ENCODE assay signal across 8 cellular contexts in genomic region chr2:187138240-187138639, GRCh38.
A peak's percentile ranks its signal among the peaks of the same experiment; 100 is the strongest.
DNase-seq lines count a peak whose midpoint lies in the region; ATAC-seq and TF ChIP-seq lines count a peak whose summit lies in the region.

No MANE protein-coding gene starts in this region.

- TF ChIP-seq CTCF in HFF-Myc (IDR thresholded peaks at IDR 0.05; ENCODE audit: low read depth, low read length, missing control alignments) (peak; percentile 58), RWPE2 (IDR thresholded peaks at IDR 0.05; ENCODE audit: poor library complexity, severe bottlenecking) (peak; percentile 54), cardiac muscle cell (IDR thresholded peaks at IDR 0.05; ENCODE audit: low read depth, low read length) (peak; percentile 78), upper lobe of right lung (IDR thresholded peaks at IDR 0.05) (peak; percentile 50)

- peak; percentile 35 for DNase-seq in DMS53 treated with DMSO at 0.1 percent for 48 hours (lab: John Stamatoyannopoulos, UW; ENCODE audit: unreplicated experiment)
- DNase-seq in HFF-Myc (ENCODE audit: extremely low read depth, low read depth), result peak; percentile 2
- DNase-seq in RWPE2 (ENCODE audit: low spot score), result no peak
- peak; percentile 41 to 68 for DNase-seq in cardiac muscle cell (ENCODE audit: low read depth in 1 of 2, low spot score in 1 of 2)
- no peak for DNase-seq in upper lobe of right lung
- DNase-seq in pons (ENCODE audit: low spot score), result no peak

- H3K4me3 ChIP-seq in HFF-Myc (replicated peaks; ENCODE audit: low read depth, low read length), result no peak overlapping the region
- no peak overlapping the region for H3K4me3 ChIP-seq in RWPE2 (ENCODE audit: severe bottlenecking)
- H3K4me3 ChIP-seq in cardiac muscle cell, result no peak overlapping the region
- no peak overlapping the region for H3K4me3 ChIP-seq in upper lobe of right lung

- H3K27ac ChIP-seq in RWPE2 (ENCODE audit: poor library complexity, severe bottlenecking), result no peak overlapping the region
- H3K27ac ChIP-seq in cardiac muscle cell, result no peak overlapping the region
- no peak overlapping the region for H3K27ac ChIP-seq in upper lobe of right lung

- ATAC-seq in RWPE2 (ENCODE audit: low read depth), result 0 out of 3 replicates have a peak, but pooled peaks have one; percentile 46
- peak; percentile 64 for ATAC-seq in upper lobe of right lung
- ATAC-seq in HG03039 (IDR thresholded peaks at IDR 0.05; ENCODE audit: unreplicated experiment), result no peak
- no peak for ATAC-seq in GM18870 (IDR thresholded peaks at IDR 0.05; ENCODE audit: unreplicated experiment)

- H3K9me3 ChIP-seq in RWPE2 (ENCODE audit: severe bottlenecking) (no peaks in the 10 kb centered on the region), cardiac muscle cell (ENCODE audit: low read depth) (no peaks in the 10 kb centered on the region), upper lobe of right lung (no peaks in the 10 kb centered on the region)

- intact Hi-C loops in upper lobe of right lung (cut with DNase I), result no loop called here

- H3K36me3 ChIP-seq in RWPE2 (ENCODE audit: low read depth), result no peaks in the 10 kb centered on the region
- H3K36me3 ChIP-seq in cardiac muscle cell, result no peaks in the 10 kb centered on the region
- H3K36me3 ChIP-seq in upper lobe of right lung, result no peaks in the 10 kb centered on the region

- H3K27me3 ChIP-seq in RWPE2 (ENCODE audit: insufficient read depth, poor library complexity, severe bottlenecking), result no peaks in the 10 kb centered on the region
- H3K27me3 ChIP-seq in cardiac muscle cell, result no peaks in the 10 kb centered on the region
- H3K27me3 ChIP-seq in upper lobe of right lung, result no peaks in the 10 kb centered on the region

- H3K4me1 ChIP-seq in RWPE2 (ENCODE audit: insufficient read depth, poor library complexity, severe bottlenecking) (no peaks in the 10 kb centered on the region), cardiac muscle cell (ENCODE audit: low read depth) (no peaks in the 10 kb centered on the region), upper lobe of right lung (no peaks in the 10 kb centered on the region)

Comparison
In these comparisons a context has a peak if more than half of its experiments do, and no peak if none do; other contexts are left out.
1. DNase-seq: peak in DMS53 treated with DMSO at 0.1 percent for 48 hours (single experiment), HFF-Myc (single experiment) and cardiac muscle cell (2 of 2); none in RWPE2 (single experiment), upper lobe of right lung (single experiment) and pons (single experiment).
2. ATAC-seq: peak in RWPE2 (single experiment) and upper lobe of right lung (single experiment); none in HG03039 (single experiment) and GM18870 (single experiment).
3. Peak in every context shown above with its lines, with median percentiles within 50 percentile points of each other: CTCF ChIP-seq.